18 cellular contexts compared by ENCODE assay signal in the genomic region with DNA sequence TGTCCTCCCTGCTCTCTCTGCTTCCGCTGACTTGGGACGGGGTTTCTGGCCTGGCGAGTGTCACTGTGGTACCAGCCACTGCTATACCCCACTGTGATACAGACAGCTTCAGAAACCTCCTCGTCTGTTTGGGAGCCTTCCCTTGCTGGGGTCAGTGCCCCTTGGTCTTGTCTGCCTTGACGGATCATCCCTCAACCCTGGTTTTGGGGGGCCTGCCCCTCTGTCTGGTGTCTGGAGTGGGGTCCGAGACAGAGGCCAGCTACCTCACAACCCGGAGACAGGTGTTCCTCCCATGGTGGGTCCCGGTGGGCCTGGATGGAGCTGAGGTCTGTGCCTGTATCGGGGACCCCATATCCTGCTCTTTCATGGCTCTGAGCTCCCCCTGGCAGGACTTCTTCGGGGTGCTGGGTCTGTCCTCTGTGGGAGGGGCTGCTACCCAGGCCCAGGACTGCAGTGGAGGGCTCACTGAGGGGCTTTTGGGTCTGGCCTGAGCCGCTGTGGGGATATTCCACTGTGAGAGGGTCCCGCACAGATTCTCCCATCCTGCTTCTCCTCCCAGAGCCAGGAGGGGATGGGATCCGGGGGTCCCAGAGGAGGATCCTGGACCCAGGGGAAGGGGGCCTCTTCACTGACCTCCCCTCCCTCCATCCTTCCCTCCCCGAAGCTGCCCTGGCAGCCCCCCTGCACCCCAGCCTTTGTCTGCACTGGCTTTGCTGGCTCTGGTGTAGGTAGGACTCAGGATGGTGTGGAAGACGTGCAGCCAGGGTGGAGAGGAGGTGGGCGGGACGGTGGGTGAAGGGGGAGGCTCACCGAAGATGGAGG.
DNase-seq lines count a peak whose midpoint lies in the region; ATAC-seq and TF ChIP-seq lines count a peak whose summit lies in the region.
"Had no signal": no experiment of that assay in that cellular context is flagged by ENCODE, and none has a peak within 500 bp of the region (broad histone marks: within the 10 kb centered on the region; RNA-seq: fewer than 3 reads in every experiment).

No MANE protein-coding gene starts in this region.

- H3K36me3 ChIP-seq in tibial artery = no peaks in the 10 kb centered on the region
- H3K36me3 ChIP-seq: adrenal gland had no signal

- peak; percentile 13 to 14 for DNase-seq in activated T-cell treated with anti-CD3 and anti-CD28 coated beads, Interleukin-2, amount 50 U/mL, for 48 hours
- DNase-seq in activated T-cell treated with anti-CD3 and anti-CD28 coated beads, Interleukin-2, amount 50 U/mL, for 72 hours = no peak
- DNase-seq in activated CD8-positive, alpha-beta memory T cell treated with anti-CD3 and anti-CD28 coated beads, Interleukin-2, amount 50 U/mL, for 4 hours = peak; percentile 8
- DNase-seq in memory B cell (ENCODE audit: low spot score in 2 of 2) = no peak
- DNase-seq in tibial artery = peak; percentile 15 to 52
- DNase-seq in NCI-H526 treated with DMSO at 0.1 percent for 48 hours (lab: John Stamatoyannopoulos, UW) = no peak
- DNase-seq in SKM-1 treated with dmso at 0.1 percent for 144 hours (lab: John Stamatoyannopoulos, UW; ENCODE audit: unreplicated experiment) = no peak
- DNase-seq: ACHN, foreskin keratinocyte, midbrain, NCI-H1417, NCI-H345, nucleus accumbens had no signal

- no peaks in the 10 kb centered on the region for H3K27me3 ChIP-seq in tibial artery
- H3K27me3 ChIP-seq: adrenal gland, foreskin keratinocyte had no signal

- no peak overlapping the region for H3K27ac ChIP-seq in tibial artery
- H3K27ac ChIP-seq: adrenal gland, foreskin keratinocyte, KMS-11, SK-N-MC had no signal

- no peaks in the 10 kb centered on the region for H3K4me1 ChIP-seq in tibial artery
- H3K4me1 ChIP-seq: adrenal gland, foreskin keratinocyte had no signal

- no peak overlapping the region for H3K4me3 ChIP-seq in tibial artery
- H3K4me3 ChIP-seq: adrenal gland, SK-N-MC had no signal

- no peak for TF ChIP-seq CTCF in tibial artery (IDR thresholded peaks at IDR 0.05)

- no peak for ATAC-seq in activated T-cell treated with anti-CD3 and anti-CD28 coated beads, Interleukin-2, amount 50 U/mL, for 72 hours (replicated peaks in 1 of 2)
- no peak for ATAC-seq in memory B cell (ENCODE audit: low read depth)
- ATAC-seq in HG02938 (IDR thresholded peaks at IDR 0.05; ENCODE audit: unreplicated experiment) = no peak
- ATAC-seq: foreskin keratinocyte had no signal

- H3K9me3 ChIP-seq in tibial artery = no peaks in the 10 kb centered on the region
- H3K9me3 ChIP-seq: adrenal gland had no signal

- H3K4me3 Mint-ChIP-seq in activated T-cell treated with anti-CD3 and anti-CD28 coated beads, Interleukin-2, amount 50 U/mL, for 72 hours = no peak overlapping the region
- H3K4me3 Mint-ChIP-seq in memory B cell = peak overlapping the region; percentile 58
- H3K4me3 Mint-ChIP-seq: central memory CD8-positive, alpha-beta T cell had no signal

- H3K9me3 Mint-ChIP-seq in activated T-cell treated with anti-CD3 and anti-CD28 coated beads, Interleukin-2, amount 50 U/mL, for 72 hours = no peaks in the 10 kb centered on the region
- H3K9me3 Mint-ChIP-seq in memory B cell = no peaks in the 10 kb centered on the region
- H3K9me3 Mint-ChIP-seq: central memory CD8-positive, alpha-beta T cell had no signal

- peaks cover 11% of the 10 kb centered on the region for H3K27me3 Mint-ChIP-seq in activated T-cell treated with anti-CD3 and anti-CD28 coated beads, Interleukin-2, amount 50 U/mL, for 72 hours (ENCODE audit: low read depth)
- H3K27me3 Mint-ChIP-seq in memory B cell = no peaks in the 10 kb centered on the region
- H3K27me3 Mint-ChIP-seq: central memory CD8-positive, alpha-beta T cell had no signal

- H3K4me1 Mint-ChIP-seq in activated T-cell treated with anti-CD3 and anti-CD28 coated beads, Interleukin-2, amount 50 U/mL, for 72 hours (ENCODE audit: low read depth) = peaks cover 4% of the 10 kb centered on the region
- no peaks in the 10 kb centered on the region for H3K4me1 Mint-ChIP-seq in memory B cell

- H3K27ac Mint-ChIP-seq in activated T-cell treated with anti-CD3 and anti-CD28 coated beads, Interleukin-2, amount 50 U/mL, for 72 hours = no peak overlapping the region
- no peak overlapping the region for H3K27ac Mint-ChIP-seq in memory B cell

- intact Hi-C loops in tibial artery (cut with DNase I; ENCODE audit: low total_unique reads) = no loop called here

- H3K36me3 Mint-ChIP-seq in activated T-cell treated with anti-CD3 and anti-CD28 coated beads, Interleukin-2, amount 50 U/mL, for 72 hours (ENCODE audit: insufficient read depth in 2 of 2) = no peaks in the 10 kb centered on the region
- no peaks in the 10 kb centered on the region for H3K36me3 Mint-ChIP-seq in memory B cell

Comparison
In these comparisons a context has a peak if more than half of its experiments do, and no peak if none do; other contexts are left out.
1. DNase-seq: peak in activated T-cell treated with anti-CD3 and anti-CD28 coated beads, Interleukin-2, amount 50 U/mL, for 48 hours (2 of 2), activated CD8-positive, alpha-beta memory T cell treated with anti-CD3 and anti-CD28 coated beads, Interleukin-2, amount 50 U/mL, for 4 hours (single experiment) and tibial artery (2 of 2); none in activated T-cell treated with anti-CD3 and anti-CD28 coated beads, Interleukin-2, amount 50 U/mL, for 72 hours (0 of 2), memory B cell (0 of 2), NCI-H526 treated with DMSO at 0.1 percent for 48 hours (single experiment) and SKM-1 treated with dmso at 0.1 percent for 144 hours (single experiment).